ENCODE assay signal across 8 cellular contexts in the genomic region with DNA sequence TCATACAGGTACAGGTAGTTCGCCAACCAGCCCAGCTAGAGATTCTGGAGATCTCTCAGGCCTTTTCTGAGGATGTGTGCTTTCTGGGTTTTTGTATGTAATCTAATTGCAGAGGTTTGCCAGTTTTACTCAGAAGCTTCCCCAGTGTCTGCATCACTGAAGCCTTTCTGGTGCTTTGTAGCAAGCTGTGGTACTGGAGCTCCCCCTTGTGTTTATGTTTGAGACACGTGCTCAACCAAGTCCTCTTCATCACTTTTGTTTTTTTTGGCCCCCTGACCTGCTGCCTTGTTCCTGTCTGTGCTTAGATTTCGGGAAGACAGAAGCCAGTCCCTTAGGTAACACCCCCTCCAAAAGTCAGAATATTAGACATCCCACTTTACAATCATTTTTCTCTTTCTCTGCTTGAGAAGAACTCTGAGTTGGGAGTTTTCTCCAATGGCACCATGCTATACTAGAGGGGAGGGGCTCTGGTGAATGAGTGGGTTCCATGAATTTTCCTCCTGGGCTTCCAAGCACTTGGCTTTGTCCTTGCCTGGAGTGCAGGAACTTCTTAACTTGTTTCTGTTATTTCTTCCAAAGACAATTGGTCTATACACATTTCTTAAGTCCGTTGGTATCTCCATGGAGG.
DNase-seq lines count a peak whose midpoint lies in the region; ATAC-seq and TF ChIP-seq lines count a peak whose summit lies in the region.

No MANE protein-coding gene starts in this region.

- peaks cover 0 to 3% (median 0%) of the 10 kb centered on the region in 7 donors for H3K4me1 Mint-ChIP-seq in naive thymus-derived CD4-positive, alpha-beta T cell

- no peak overlapping the region for H3K27ac ChIP-seq in 22Rv1
- H3K27ac ChIP-seq in HEK293 (ENCODE audit: extremely low read depth, low read depth, low read length), result no peak overlapping the region
- H3K27ac ChIP-seq in naive thymus-derived CD4-positive, alpha-beta T cell (ENCODE audit: low read depth, low read length), result no peak overlapping the region

- intact Hi-C loops in naive thymus-derived CD4-positive, alpha-beta T cell (cut with micrococcal nuclease), result loop anchor here in 1 of 2 donors (1.0 kb wide), 1 partner anchor 23 kb away; no protein-coding TSS in a partner anchor

- H3K36me3 ChIP-seq in GM06990 (ENCODE audit: control insufficient read depth, insufficient read depth, low read length) (no peaks in the 10 kb centered on the region), HEK293 (ENCODE audit: control insufficient read depth in 2 of 2, insufficient read depth in 1 of 2, low read length in 2 of 2) (no peaks in the 10 kb centered on the region)
- no peaks in the 10 kb centered on the region for H3K36me3 ChIP-seq in naive thymus-derived CD4-positive, alpha-beta T cell (ENCODE audit: control insufficient read depth in 2 of 3, insufficient read depth in 3 of 3, low read length in 3 of 3)

- H3K27me3 Mint-ChIP-seq in naive thymus-derived CD4-positive, alpha-beta T cell, result peaks cover 0 to 15% (median 8%) of the 10 kb centered on the region in 5 donors

- POLR2A ChIA-PET in HEK293 (lab: Yijun Ruan, JAX), result interaction anchor here (0.7 kb wide), 1 partner anchor 247 kb away, joined by 4 read pairs; no protein-coding TSS in a partner anchor
- POLR2A ChIA-PET in naive thymus-derived CD4-positive, alpha-beta T cell (lab: Charles Lee), result no interaction called here

- H3K9me3 ChIP-seq in HEK293 (ENCODE audit: control insufficient read depth, insufficient read depth, low read depth, low read length), result no peaks in the 10 kb centered on the region
- no peaks in the 10 kb centered on the region for H3K9me3 ChIP-seq in naive thymus-derived CD4-positive, alpha-beta T cell (ENCODE audit: control insufficient read depth in 2 of 3, low read length in 3 of 3)

- in situ Hi-C loops in SK-MEL-5 (cut with HindIII; ENCODE audit: low pct_unique_long_range_greater_than_20kb, low sequenced_read_pairs), result loop anchor here (25.0 kb wide), 1 partner anchor 253 kb away; a partner anchor contains a TSS

- H3K4me3 ChIP-seq in GM06990 (replicated peaks; ENCODE audit: low read depth, low read length) (no peak overlapping the region), HEK293 (ENCODE audit: low read depth, low read length) (no peak overlapping the region), epithelial cell of proximal tubule (ENCODE audit: low read depth, low read length) (no peak overlapping the region)
- no peak overlapping the region for H3K4me3 ChIP-seq in naive thymus-derived CD4-positive, alpha-beta T cell (ENCODE audit: low read length)

- no peaks in the 10 kb centered on the region for H3K36me3 Mint-ChIP-seq in naive thymus-derived CD4-positive, alpha-beta T cell

- H3K27ac Mint-ChIP-seq in naive thymus-derived CD4-positive, alpha-beta T cell, result no peak overlapping the region

- H3K27me3 ChIP-seq in GM06990 (replicated peaks; ENCODE audit: control insufficient read depth, insufficient read depth, low read length), result no peaks in the 10 kb centered on the region
- no peaks in the 10 kb centered on the region for H3K27me3 ChIP-seq in naive thymus-derived CD4-positive, alpha-beta T cell (ENCODE audit: control insufficient read depth in 2 of 2, insufficient read depth in 2 of 2, low read length in 2 of 2)

- DNase-seq in GM06990 (ENCODE audit: extremely low read depth, insufficient read length), result no peak
- peak; percentile 60 for DNase-seq in M059J (ENCODE audit: low read depth)
- DNase-seq in SK-MEL-5 (ENCODE audit: low read depth, low spot score), result peak; percentile 80
- DNase-seq in epithelial cell of proximal tubule (ENCODE audit: low read depth), result no peak
- DNase-seq in naive thymus-derived CD4-positive, alpha-beta T cell, result peak in 2 of 9 donors; percentile 1 to 22
- DNase-seq in stimulated activated naive CD4-positive, alpha-beta T cell (lab: John Stamatoyannopoulos, UW), result no peak

- CTCF ChIA-PET in HEK293 (lab: Yijun Ruan, JAX), result interaction anchor here (0.6 to 9.0 kb wide), 17 partner anchors 8 to 1553 kb away, joined by 3 to 63 read pairs (median 3); a partner anchor contains a TSS
- CTCF ChIA-PET in naive thymus-derived CD4-positive, alpha-beta T cell (lab: Charles Lee), result interaction anchor here (0.7 kb wide), 1 partner anchor 520 kb away, joined by 3 read pairs; no protein-coding TSS in a partner anchor

- H3K4me3 Mint-ChIP-seq in naive thymus-derived CD4-positive, alpha-beta T cell, result no peak overlapping the region

- peak; percentile 66 for ATAC-seq in naive thymus-derived CD4-positive, alpha-beta T cell

- peaks cover 0 to 45% (median 16%) of the 10 kb centered on the region in 11 donors for H3K9me3 Mint-ChIP-seq in naive thymus-derived CD4-positive, alpha-beta T cell

- H3K4me1 ChIP-seq in HEK293 (ENCODE audit: control insufficient read depth, insufficient read depth, low read length), result no peaks in the 10 kb centered on the region
- no peaks in the 10 kb centered on the region for H3K4me1 ChIP-seq in naive thymus-derived CD4-positive, alpha-beta T cell (ENCODE audit: control insufficient read depth in 2 of 2, insufficient read depth in 2 of 2, low read length in 2 of 2)

- TF ChIP-seq CTCF in 22Rv1 (IDR thresholded peaks at IDR 0.05) (peak; percentile 89), GM06990 (IDR thresholded peaks at IDR 0.05; ENCODE audit: insufficient read depth, low read length, poor library complexity, severe bottlenecking) (peak; percentile 81), HEK293 (tag by site-specific recombination; IDR thresholded peaks at IDR 0.05) (peak; percentile 71; the same call in 1 of the 2 replicates), epithelial cell of proximal tubule (conservative IDR thresholded peaks at IDR 0.05; ENCODE audit: low read depth, low read length) (peak; percentile 87)

TF ChIP-seq in HEK293, 187 proteins besides CTCF, POLR2A, EP300 and RAD21:
- TF ChIP-seq ZNF654 (tag by site-specific recombination; IDR thresholded peaks at IDR 0.05; ENCODE audit: low read depth), result peak; percentile 78
- 0 out of 2 replicates have a peak, but pooled peaks have one; percentile 20 for TF ChIP-seq ZXDB (tag by site-specific recombination; IDR thresholded peaks at IDR 0.05)
- peak; percentile 51; the same call in 1 of the 2 replicates for TF ChIP-seq ZNF660 (tag by site-specific recombination; IDR thresholded peaks at IDR 0.05)
- TF ChIP-seq, protein P1, sequence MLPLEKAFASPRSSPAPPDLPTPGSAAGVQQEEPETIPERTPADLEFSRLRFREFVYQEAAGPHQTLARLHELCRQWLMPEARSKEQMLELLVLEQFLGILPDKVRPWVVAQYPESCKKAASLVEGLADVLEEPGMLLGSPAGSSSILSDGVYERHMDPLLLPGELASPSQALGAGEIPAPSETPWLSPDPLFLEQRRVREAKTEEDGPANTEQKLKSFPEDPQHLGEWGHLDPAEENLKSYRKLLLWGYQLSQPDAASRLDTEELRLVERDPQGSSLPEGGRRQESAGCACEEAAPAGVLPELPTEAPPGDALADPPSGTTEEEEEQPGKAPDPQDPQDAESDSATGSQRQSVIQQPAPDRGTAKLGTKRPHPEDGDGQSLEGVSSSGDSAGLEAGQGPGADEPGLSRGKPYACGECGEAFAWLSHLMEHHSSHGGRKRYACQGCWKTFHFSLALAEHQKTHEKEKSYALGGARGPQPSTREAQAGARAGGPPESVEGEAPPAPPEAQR (tag by site-specific recombination; IDR thresholded peaks at IDR 0.05), result no peak
TF ChIP-seq in HEK293: peak in this region for 3.

Comparison
In these comparisons a context has a peak if more than half of its experiments do, and no peak if none do; other contexts are left out.
1. DNase-seq: peak in M059J (single experiment) and SK-MEL-5 (single experiment); none in GM06990 (single experiment), epithelial cell of proximal tubule (single experiment) and stimulated activated naive CD4-positive, alpha-beta T cell (0 of 6).
2. Peak in every context shown above with its lines, with median percentiles within 50 percentile points of each other: CTCF ChIP-seq.